ENCODE assay signal across 25 cellular contexts in the genomic region with DNA sequence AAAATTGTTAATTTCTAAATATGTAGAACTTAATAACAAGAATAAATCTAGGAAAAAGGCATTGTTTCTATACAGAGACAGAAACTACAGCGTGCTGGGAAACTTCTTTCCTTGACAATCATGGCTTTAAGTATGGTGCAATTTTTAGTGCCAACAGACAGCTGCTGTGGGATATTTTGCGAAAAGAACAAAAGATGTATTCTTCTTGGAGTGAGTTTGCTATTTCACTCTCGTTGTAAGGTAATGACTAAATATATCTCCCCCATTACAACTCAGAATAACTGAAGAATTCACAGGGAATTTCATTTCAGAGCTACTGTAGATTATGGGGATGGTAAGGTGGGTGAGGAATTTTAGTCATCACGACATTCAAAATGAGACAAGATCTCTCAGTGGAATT.
"Had no signal": no experiment of that assay in that cellular context is flagged by ENCODE, and none has a peak within 500 bp of the region (broad histone marks: within the 10 kb centered on the region; RNA-seq: fewer than 3 reads in every experiment).

No MANE protein-coding gene starts in this region.

- H3K36me3 ChIP-seq: brain microvascular endothelial cell, SJSA1, WERI-Rb-1 had no signal

- H3K27me3 ChIP-seq: brain microvascular endothelial cell, SJSA1 had no signal

- H3K27ac ChIP-seq: brain microvascular endothelial cell, KMS-11, SJSA1, WERI-Rb-1 had no signal

- H3K4me2 ChIP-seq: KMS-11 had no signal

- H3K4me3 ChIP-seq: SJSA1 had no signal

- DNase-seq: activated CD4-positive, alpha-beta memory T cell treated with anti-CD3 and anti-CD28 coated beads, Interleukin-2, amount 10 ng/mL, durations not matched to agents 7 days and 5 days; activated CD4-positive, alpha-beta T cell treated with anti-CD3 and anti-CD28 coated beads for 1 hour; activated CD4-positive, alpha-beta T cell treated with anti-CD3 and anti-CD28 coated beads for 48 hours; activated CD4-positive, CD25-positive, alpha-beta regulatory T cell; activated CD8-positive, alpha-beta memory T cell treated with anti-CD3 and anti-CD28 coated beads for 24 hours; activated effector memory CD4-positive, alpha-beta T cell treated with anti-CD3 and anti-CD28 coated beads, Interleukin-2, amount 50 U/mL, for 16 hours; activated naive CD4-positive, alpha-beta T cell; activated naive CD4-positive, alpha-beta T cell treated with anti-CD3 and anti-CD28 coated beads, Interleukin-2, amount 50 U/mL, for 16 hours; activated naive CD8-positive, alpha-beta T cell treated with anti-CD3 and anti-CD28 coated beads for 36 hours; activated T-cell treated with anti-CD3 and anti-CD28 coated beads, Interleukin-2, amount 50 U/mL, for 1 hour; activated T-cell treated with anti-CD3 and anti-CD28 coated beads, Interleukin-2, amount 50 U/mL, for 72 hours; amniotic stem cell; aorta; brain microvascular endothelial cell; NCI-H1105; NCI-H1417 treated with DMSO at 0.1 percent for 48 hours; NCI-H187 treated with DMSO at 0.1 percent for 48 hours; NCI-H2081; NCI-H345; NCI-H524 treated with DMSO at 0.1 percent for 48 hours; SHP77; T1000; WERI-Rb-1 had no signal

- H3K4me1 ChIP-seq: SJSA1 had no signal

- H3K9me3 ChIP-seq: SJSA1 had no signal

- H3K9ac ChIP-seq: KMS-11 had no signal
